In the genomic region with DNA sequence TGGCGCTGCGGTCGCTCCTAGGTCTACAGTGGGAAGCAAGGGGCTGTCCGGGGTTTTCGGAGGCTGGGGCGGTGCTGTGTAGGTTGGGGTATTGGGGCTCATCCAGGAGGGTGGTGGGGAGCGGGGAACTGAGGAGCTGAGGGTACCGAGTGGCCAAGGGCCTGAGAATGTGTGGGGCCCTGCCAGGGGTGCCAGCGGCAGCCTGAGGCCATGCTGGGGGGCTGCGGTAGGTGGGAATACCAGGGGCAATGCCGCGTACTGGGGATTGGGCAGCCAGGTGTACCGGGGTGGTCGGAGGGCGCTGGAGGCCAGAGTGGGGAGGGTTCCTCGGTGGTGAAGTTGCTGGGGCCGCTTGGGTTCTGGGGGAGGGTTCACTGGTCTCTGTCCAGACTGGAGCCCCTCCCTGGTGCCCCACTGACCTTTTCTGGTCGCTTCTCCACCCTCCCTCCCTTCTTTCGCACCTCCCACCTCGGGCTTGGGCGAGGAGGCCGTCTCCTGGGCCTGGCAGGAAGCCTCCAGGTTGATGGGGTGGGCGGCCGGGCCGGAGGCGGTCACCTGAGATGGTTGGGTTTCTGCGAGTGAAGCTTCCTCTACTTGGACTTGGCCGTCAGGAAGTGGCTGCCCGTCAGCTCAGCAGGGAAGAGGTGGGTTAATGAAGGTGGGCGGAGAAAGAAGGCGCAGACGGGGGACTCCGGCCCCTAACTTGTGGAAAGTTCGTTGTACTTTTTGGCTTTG, we compare ENCODE assay signal across 1 cellular context.
TF ChIP-seq lines count a peak whose summit lies in the region.

No MANE protein-coding gene starts in this region.

TF ChIP-seq in HCT116, 20 proteins besides CTCF, POLR2A, EP300 and RAD21 (continued from another document):
- TF ChIP-seq, protein P1, sequence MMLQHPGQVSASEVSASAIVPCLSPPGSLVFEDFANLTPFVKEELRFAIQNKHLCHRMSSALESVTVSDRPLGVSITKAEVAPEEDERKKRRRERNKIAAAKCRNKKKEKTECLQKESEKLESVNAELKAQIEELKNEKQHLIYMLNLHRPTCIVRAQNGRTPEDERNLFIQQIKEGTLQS (IDR thresholded peaks at IDR 0.05): no peak
- no peak for TF ChIP-seq SP1 (IDR thresholded peaks at IDR 0.05; ENCODE audit: low read depth)
